8 cellular contexts compared by ENCODE assay signal in genomic region chr5:139698461-139699146, GRCh38. TPM values are rescaled to one million over a fixed set of nuclear protein-coding genes. Genes with fewer than 3 reads are reported as not detected.
DNase-seq lines count a peak whose midpoint lies in the region; ATAC-seq and TF ChIP-seq lines count a peak whose summit lies in the region.

No MANE protein-coding gene starts in this region.

- intact Hi-C loops in tibial artery (cut with DNase I; ENCODE audit: low total_unique reads): loop anchor here (5.0 to 10.0 kb wide), 2 partner anchors 41 to 66 kb away; no protein-coding TSS in a partner anchor

- H3K18ac ChIP-seq in mesendoderm (ENCODE audit: low read length): peak overlapping the region; percentile 91

- no peak overlapping the region for H4K5ac ChIP-seq in mesendoderm (ENCODE audit: low read length)

- H2AK5ac ChIP-seq in mesendoderm (ENCODE audit: low read length): peak overlapping the region; percentile 90

- H3K4me3 ChIP-seq in duodenal mucosa (ENCODE audit: low read depth in 1 of 2, low read length in 2 of 2) (no peak overlapping the region), mesendoderm (ENCODE audit: low read length) (no peak overlapping the region), tibial artery (no peak overlapping the region)

- H3K9me3 ChIP-seq in duodenal mucosa (ENCODE audit: control insufficient read depth in 1 of 2, low read length in 2 of 2) (no peaks in the 10 kb centered on the region), tibial artery (no peaks in the 10 kb centered on the region)

- peak overlapping the region; percentile 96 for H3K4ac ChIP-seq in mesendoderm (ENCODE audit: low read depth, low read length)

- H3K27ac ChIP-seq in duodenal mucosa (ENCODE audit: low read depth, low read length) (peak overlapping the region; percentile 59), mesendoderm (ENCODE audit: low read depth, low read length) (peak overlapping the region; percentile 89), tibial artery (peak overlapping the region; percentile 90 to 93)

- H3K23ac ChIP-seq in mesendoderm (ENCODE audit: low read length): peak overlapping the region; percentile 70

- peak overlapping the region; percentile 93 for H2BK120ac ChIP-seq in mesendoderm (ENCODE audit: low read depth, low read length)

- peak overlapping the region; percentile 91 for H3K56ac ChIP-seq in mesendoderm (ENCODE audit: low read length)

- DNase-seq in DMS53 (lab: John Stamatoyannopoulos, UW) (peak; percentile 82), NCI-H748 (lab: John Stamatoyannopoulos, UW; ENCODE audit: unreplicated experiment) (peak; percentile 82), mesendoderm (peak; percentile 98), tibial artery (peak; percentile 82 to 94), NCI-H2081 (lab: John Stamatoyannopoulos, UW) (no peak)

- peak overlapping the region; percentile 89 for H2BK5ac ChIP-seq in mesendoderm (ENCODE audit: low read length)

- no peak overlapping the region for H3K9ac ChIP-seq in duodenal mucosa (ENCODE audit: low read depth in 1 of 2, low read length in 2 of 2)
- peak overlapping the region; percentile 65 for H3K9ac ChIP-seq in mesendoderm (ENCODE audit: low read length)

- WGBS in mesendoderm (ENCODE audit: extremely low coverage, insufficient coverage, low lambda C conversion rate): no CpG with 5 or more reads among the region's 14 CpGs

- H3K4me1 ChIP-seq in duodenal mucosa (ENCODE audit: control insufficient read depth in 1 of 2, insufficient read depth in 2 of 2, low read length in 2 of 2): peaks cover 38 to 41% of the 10 kb centered on the region in 2 donors
- peaks cover 18% of the 10 kb centered on the region for H3K4me1 ChIP-seq in mesendoderm (ENCODE audit: control insufficient read depth, low read depth, low read length)
- H3K4me1 ChIP-seq in tibial artery: peaks cover 4 to 37% (median 34%) of the 10 kb centered on the region in 4 donors

- H3K27me3 ChIP-seq in duodenal mucosa (ENCODE audit: control insufficient read depth in 1 of 2, insufficient read depth in 2 of 2, low read length in 2 of 2) (peaks cover 7% of the 10 kb centered on the region in 2 donors), mesendoderm (ENCODE audit: insufficient read depth, low read length, poor library complexity) (no peaks in the 10 kb centered on the region), tibial artery (no peaks in the 10 kb centered on the region)

- no peak overlapping the region for H3K4me2 ChIP-seq in mesendoderm (ENCODE audit: low read length)

- no peaks in the 10 kb centered on the region for H3K36me3 ChIP-seq in duodenal mucosa (ENCODE audit: control insufficient read depth in 1 of 2, insufficient read depth in 2 of 2, low read length in 2 of 2)
- no peaks in the 10 kb centered on the region for H3K36me3 ChIP-seq in mesendoderm (ENCODE audit: control insufficient read depth, insufficient read depth, low read length)
- H3K36me3 ChIP-seq in tibial artery: no peaks in the 10 kb centered on the region

- ATAC-seq in HG03139 (IDR thresholded peaks at IDR 0.05; ENCODE audit: unreplicated experiment) (no peak), HG02642 (IDR thresholded peaks at IDR 0.05; ENCODE audit: poor library complexity, unreplicated experiment) (no peak)

- no peak for TF ChIP-seq CTCF in tibial artery (IDR thresholded peaks at IDR 0.05)

- H4K8ac ChIP-seq in mesendoderm (ENCODE audit: low read depth, low read length): no peak overlapping the region

- H3K79me1 ChIP-seq in mesendoderm (ENCODE audit: low read length): no peaks in the 10 kb centered on the region

- H3K79me2 ChIP-seq in mesendoderm (ENCODE audit: control insufficient read depth, insufficient read depth, low read length): no peaks in the 10 kb centered on the region

- H2BK15ac ChIP-seq in mesendoderm (replicated peaks; ENCODE audit: low read depth): no peak overlapping the region

RNA-seq across cellular contexts. Expression of gene CXXC5, which starts 50.5 kb away (rescaled TPM):
- 90.1 TPM for polyA plus RNA-seq in mesendoderm (2013, experiment 1 of 2)
- 88.3 TPM for polyA plus RNA-seq in mesendoderm (2013, experiment 2 of 2)

Comparison
In these comparisons a context has a peak if more than half of its experiments do, and no peak if none do; other contexts are left out.
1. DNase-seq: peak in DMS53 (single experiment), NCI-H748 (single experiment), mesendoderm (single experiment) and tibial artery (2 of 2); none in NCI-H2081 (0 of 2).
2. Peak in every context shown above with its lines, with median percentiles within 50 percentile points of each other: H3K27ac ChIP-seq.